ENCODE assay signal across 1 cellular context in the genomic region with DNA sequence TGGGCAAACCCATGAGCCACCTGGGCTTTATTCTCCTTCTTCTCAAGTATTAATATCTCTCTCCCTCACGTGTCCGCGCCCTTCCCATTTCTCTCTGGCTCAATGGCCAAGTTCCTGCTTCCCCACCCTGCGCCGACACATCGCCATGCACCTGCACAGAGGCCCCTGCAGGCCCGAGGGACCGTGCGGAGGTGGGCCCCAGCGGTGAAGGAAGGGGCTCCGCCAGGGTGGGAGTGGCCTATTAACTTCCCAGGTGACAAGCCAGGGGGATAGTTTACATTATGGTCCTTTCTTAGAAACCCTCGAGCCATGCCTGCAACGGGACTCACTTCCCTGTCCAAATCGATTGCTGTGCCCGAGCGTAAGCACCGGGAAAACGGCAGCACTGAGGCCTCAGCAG.
TF ChIP-seq lines count a peak whose summit lies in the region.

No MANE protein-coding gene starts in this region.

TF ChIP-seq in GM23338, 12 proteins besides CTCF, POLR2A, EP300 and RAD21 (continued from another document):
- TF ChIP-seq, protein P1, sequence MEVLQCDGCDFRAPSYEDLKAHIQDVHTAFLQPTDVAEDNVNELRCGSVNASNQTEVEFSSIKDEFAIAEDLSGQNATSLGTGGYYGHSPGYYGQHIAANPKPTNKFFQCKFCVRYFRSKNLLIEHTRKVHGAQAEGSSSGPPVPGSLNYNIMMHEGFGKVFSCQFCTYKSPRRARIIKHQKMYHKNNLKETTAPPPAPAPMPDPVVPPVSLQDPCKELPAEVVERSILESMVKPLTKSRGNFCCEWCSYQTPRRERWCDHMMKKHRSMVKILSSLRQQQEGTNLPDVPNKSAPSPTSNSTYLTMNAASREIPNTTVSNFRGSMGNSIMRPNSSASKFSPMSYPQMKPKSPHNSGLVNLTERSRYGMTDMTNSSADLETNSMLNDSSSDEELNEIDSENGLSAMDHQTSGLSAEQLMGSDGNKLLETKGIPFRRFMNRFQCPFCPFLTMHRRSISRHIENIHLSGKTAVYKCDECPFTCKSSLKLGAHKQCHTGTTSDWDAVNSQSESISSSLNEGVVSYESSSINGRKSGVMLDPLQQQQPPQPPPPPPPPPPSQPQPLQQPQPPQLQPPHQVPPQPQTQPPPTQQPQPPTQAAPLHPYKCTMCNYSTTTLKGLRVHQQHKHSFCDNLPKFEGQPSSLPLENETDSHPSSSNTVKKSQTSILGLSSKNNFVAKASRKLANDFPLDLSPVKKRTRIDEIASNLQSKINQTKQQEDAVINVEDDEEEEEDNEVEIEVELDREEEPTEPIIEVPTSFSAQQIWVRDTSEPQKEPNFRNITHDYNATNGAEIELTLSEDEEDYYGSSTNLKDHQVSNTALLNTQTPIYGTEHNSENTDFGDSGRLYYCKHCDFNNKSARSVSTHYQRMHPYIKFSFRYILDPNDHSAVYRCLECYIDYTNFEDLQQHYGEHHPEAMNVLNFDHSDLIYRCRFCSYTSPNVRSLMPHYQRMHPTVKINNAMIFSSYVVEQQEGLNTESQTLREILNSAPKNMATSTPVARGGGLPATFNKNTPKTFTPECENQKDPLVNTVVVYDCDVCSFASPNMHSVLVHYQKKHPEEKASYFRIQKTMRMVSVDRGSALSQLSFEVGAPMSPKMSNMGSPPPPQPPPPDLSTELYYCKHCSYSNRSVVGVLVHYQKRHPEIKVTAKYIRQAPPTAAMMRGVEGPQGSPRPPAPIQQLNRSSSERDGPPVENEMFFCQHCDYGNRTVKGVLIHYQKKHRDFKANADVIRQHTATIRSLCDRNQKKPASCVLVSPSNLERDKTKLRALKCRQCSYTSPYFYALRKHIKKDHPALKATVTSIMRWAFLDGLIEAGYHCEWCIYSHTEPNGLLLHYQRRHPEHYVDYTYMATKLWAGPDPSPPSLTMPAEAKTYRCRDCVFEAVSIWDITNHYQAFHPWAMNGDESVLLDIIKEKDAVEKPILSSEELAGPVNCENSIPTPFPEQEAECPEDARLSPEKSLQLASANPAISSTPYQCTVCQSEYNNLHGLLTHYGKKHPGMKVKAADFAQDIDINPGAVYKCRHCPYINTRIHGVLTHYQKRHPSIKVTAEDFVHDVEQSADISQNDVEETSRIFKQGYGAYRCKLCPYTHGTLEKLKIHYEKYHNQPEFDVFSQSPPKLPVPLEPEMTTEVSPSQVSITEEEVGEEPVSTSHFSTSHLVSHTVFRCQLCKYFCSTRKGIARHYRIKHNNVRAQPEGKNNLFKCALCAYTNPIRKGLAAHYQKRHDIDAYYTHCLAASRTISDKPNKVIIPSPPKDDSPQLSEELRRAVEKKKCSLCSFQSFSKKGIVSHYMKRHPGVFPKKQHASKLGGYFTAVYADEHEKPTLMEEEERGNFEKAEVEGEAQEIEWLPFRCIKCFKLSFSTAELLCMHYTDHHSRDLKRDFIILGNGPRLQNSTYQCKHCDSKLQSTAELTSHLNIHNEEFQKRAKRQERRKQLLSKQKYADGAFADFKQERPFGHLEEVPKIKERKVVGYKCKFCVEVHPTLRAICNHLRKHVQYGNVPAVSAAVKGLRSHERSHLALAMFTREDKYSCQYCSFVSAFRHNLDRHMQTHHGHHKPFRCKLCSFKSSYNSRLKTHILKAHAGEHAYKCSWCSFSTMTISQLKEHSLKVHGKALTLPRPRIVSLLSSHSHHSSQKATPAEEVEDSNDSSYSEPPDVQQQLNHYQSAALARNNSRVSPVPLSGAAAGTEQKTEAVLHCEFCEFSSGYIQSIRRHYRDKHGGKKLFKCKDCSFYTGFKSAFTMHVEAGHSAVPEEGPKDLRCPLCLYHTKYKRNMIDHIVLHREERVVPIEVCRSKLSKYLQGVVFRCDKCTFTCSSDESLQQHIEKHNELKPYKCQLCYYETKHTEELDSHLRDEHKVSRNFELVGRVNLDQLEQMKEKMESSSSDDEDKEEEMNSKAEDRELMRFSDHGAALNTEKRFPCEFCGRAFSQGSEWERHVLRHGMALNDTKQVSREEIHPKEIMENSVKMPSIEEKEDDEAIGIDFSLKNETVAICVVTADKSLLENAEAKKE (CRISPR knock-in tag; IDR thresholded peaks at IDR 0.05), result no peak
